In genomic region chr14:74018704-74019407, GRCh38 we compare ENCODE assay signal across 8 cellular contexts. TPM values are rescaled to one million over a fixed set of nuclear protein-coding genes. Genes with fewer than 3 reads are reported as not detected.
DNase-seq lines count a peak whose midpoint lies in the region; ATAC-seq and TF ChIP-seq lines count a peak whose summit lies in the region.

A gene with protein sequence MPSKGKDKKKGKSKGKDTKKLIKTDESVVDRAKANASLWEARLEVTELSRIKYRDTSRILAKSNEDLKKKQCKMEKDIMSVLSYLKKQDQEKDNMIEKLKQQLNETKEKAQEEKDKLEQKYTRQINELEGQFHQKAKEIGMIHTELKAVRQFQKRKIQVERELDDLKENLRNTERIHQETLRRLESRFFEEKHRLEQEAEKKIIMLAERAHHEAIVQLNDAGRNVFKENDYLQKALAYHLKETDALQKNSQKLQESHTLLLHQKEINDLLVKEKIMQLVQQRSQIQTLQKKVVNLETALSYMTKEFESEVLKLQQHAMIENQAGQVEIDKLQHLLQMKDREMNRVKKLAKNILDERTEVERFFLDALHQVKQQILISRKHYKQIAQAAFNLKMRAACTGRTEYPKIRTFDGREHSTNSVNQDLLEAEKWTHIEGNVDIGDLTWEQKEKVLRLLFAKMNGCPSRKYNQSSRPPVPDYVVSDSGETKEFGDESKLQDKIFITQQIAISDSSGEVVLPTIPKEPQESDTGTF (plus strand): TSS chr14:74019349. CDS start chr14:74019479, 130 bp downstream.
TSS of gene ENTPD5 (minus strand) at chr14:74019288. CDS start at chr14:73988102, 31,186 bp downstream.

- H3K4me1 ChIP-seq in colonic mucosa = no peaks in the 10 kb centered on the region

- no peaks in the 10 kb centered on the region for H3K27me3 ChIP-seq in colonic mucosa

- intact Hi-C loops in colonic mucosa (cut with DNase I) = no loop called here

- TF ChIP-seq CTCF in AG10803 (conservative IDR thresholded peaks at IDR 0.05; ENCODE audit: low read length) (no peak), colonic mucosa (IDR thresholded peaks at IDR 0.05) (no peak)

- peak; percentile 86 for DNase-seq in AG10803 (ENCODE audit: low read depth)
- peak; percentile 86 to 91 for DNase-seq in NCI-H524 (lab: John Stamatoyannopoulos, UW)
- peak; percentile 88 for DNase-seq in activated CD4-positive, alpha-beta T cell treated with anti-CD3 and anti-CD28 coated beads for 48 hours
- peak; percentile 87 for DNase-seq in colonic mucosa
- DNase-seq in left lobe of liver (ENCODE audit: low spot score) = peak; percentile 91
- peak; percentile 81 for DNase-seq in stimulated activated CD4-positive, alpha-beta T cell treated with anti-CD3 and anti-CD28 coated beads, Interleukin-1b, Interleukin-23, amount 100 ng/mL, for 48 hours

- ATAC-seq in HG03354 (IDR thresholded peaks at IDR 0.05; ENCODE audit: poor library complexity, severe bottlenecking, unreplicated experiment) (peak; percentile 89), left lobe of liver (peak; percentile 94)

- peak within 1 kb of the TSS; percentile 95 to 100 for H3K9ac ChIP-seq in colonic mucosa (ENCODE audit: low read depth in 2 of 2, low read length in 2 of 2)

- H3K4me3 ChIP-seq in AG10803 (ENCODE audit: low read length) = peak within 1 kb of the TSS; percentile 91
- H3K4me3 ChIP-seq in colonic mucosa = peak within 1 kb of the TSS; percentile 82

- H3K9me3 ChIP-seq in colonic mucosa = no peaks in the 10 kb centered on the region

- TF ChIP-seq POLR2A in GM19099 (IDR thresholded peaks at IDR 0.05; ENCODE audit: extremely low read depth, insufficient read length, low read depth) = peak; percentile 89

- H3K27ac ChIP-seq in colonic mucosa = peak within 1 kb of the TSS; percentile 99

- no peaks in the 10 kb centered on the region for H3K36me3 ChIP-seq in colonic mucosa

RNA-seq across cellular contexts. Expression of the first gene that starts in this region (rescaled TPM):
- 1 to 10 TPM; 1.4 to 2.8 TPM for total RNA-seq in colonic mucosa
- total RNA-seq in left lobe of liver = 0.98 TPM

RNA-seq across cellular contexts. Expression of gene ENTPD5, which starts in this region (rescaled TPM):
- total RNA-seq in colonic mucosa = 100 to 1,000 TPM; 130 to 153 TPM
- total RNA-seq in left lobe of liver = 173 TPM

Comparison
In these comparisons a context has a peak if more than half of its experiments do, and no peak if none do; other contexts are left out.
1. Peak in every context shown above with its lines: DNase-seq, ATAC-seq, H3K4me3 ChIP-seq and H3K27ac ChIP-seq.